8 cellular contexts compared by ENCODE assay signal in the genomic region with DNA sequence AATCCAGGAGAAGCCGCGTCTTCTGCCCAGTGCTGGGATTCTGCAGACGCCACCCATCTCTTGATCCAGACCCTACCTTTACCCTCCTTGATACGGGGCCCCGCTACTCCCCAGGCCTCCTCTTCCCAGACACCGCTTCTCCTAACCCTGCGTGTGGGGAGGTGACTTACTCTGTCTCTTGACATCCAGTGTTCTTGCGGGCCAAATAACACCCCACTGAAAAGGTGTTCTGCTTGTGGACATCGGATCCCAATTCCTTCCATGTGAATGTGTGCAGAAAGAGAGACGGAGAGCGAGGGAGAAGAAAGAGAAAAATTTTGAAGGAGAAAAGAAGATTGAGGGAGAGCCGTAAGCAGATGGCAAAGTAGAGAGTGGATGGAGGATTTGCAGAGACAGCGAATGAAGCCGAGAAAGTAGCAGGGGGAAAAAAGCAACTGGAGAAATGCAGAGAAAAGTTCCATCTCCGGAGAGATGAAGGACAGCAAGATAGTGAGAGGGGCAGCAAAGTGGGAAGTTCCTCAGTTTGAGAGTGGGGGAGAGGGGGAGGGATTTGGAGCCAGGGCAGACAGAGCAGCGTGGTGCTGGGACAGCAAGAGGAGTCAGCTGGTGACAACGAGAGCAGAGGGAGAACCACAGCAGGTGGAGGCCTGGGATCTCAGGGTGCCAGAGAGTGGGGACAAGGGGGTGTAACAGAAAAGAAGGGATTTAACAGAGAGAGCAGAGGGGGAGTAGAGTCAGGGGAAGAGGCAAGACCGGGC. TPM values are rescaled to one million over a fixed set of nuclear protein-coding genes. Genes with fewer than 3 reads are reported as not detected.
A peak's percentile ranks its signal among the peaks of the same experiment; 100 is the strongest.
DNase-seq lines count a peak whose midpoint lies in the region; ATAC-seq lines count a peak whose summit lies in the region.

No MANE protein-coding gene starts in this region.

- H3K4me3 Mint-ChIP-seq in activated T-helper 2 cell treated with anti-CD3 and anti-CD28 coated beads, Interferon-gamma antibody, Interleukin-2, Interleukin-4, amounts not matched to agents 10 μg/mL and 5 μg/mL and 100 μg/mL, durations not matched to agents 14 hours and 24 hours and 36 hours (ENCODE audit: low read depth) = peak overlapping the region; percentile 89
- H3K4me3 Mint-ChIP-seq in stimulated activated naive B cell treated with anti-CD40 and anti-IgM and Interleukin-4, amounts not matched to agents 10 μg/mL and 1 μg/mL and 100 μg/mL, for 72 hours = peak overlapping the region; percentile 85 to 89

- intact Hi-C loops in activated T-helper 2 cell treated with anti-CD3 and anti-CD28 coated beads, Interferon-gamma antibody, Interleukin-2, Interleukin-4, amounts not matched to agents 10 μg/mL and 5 μg/mL and 100 μg/mL, durations not matched to agents 14 hours and 24 hours and 36 hours (cut with micrococcal nuclease) = loop anchor here (1.0 kb wide), 2 partner anchors 28 to 341 kb away; partner anchors contain the start of genes ZNF766 and ZNF83

- H3K27ac ChIP-seq in iPS-20b (ENCODE audit: low read length) = peak overlapping the region; percentile 53

- H3K9me3 Mint-ChIP-seq in activated T-helper 2 cell treated with anti-CD3 and anti-CD28 coated beads, Interferon-gamma antibody, Interleukin-2, Interleukin-4, amounts not matched to agents 10 μg/mL and 5 μg/mL and 100 μg/mL, durations not matched to agents 14 hours and 24 hours and 36 hours = peaks cover 60% of the 10 kb centered on the region
- H3K9me3 Mint-ChIP-seq in stimulated activated naive B cell treated with anti-CD40 and anti-IgM and Interleukin-4, amounts not matched to agents 10 μg/mL and 1 μg/mL and 100 μg/mL, for 72 hours = peaks cover 10 to 20% of the 10 kb centered on the region in 2 donors

- H3K4me3 ChIP-seq in iPS-20b (ENCODE audit: low read length) = peak overlapping the region; percentile 97

- ATAC-seq in HG02759 (IDR thresholded peaks at IDR 0.05; ENCODE audit: unreplicated experiment) (peak; percentile 20), HG03095 (IDR thresholded peaks at IDR 0.05; ENCODE audit: unreplicated experiment) (no peak)
- ATAC-seq in stimulated activated naive B cell treated with anti-CD40 and anti-IgM and Interleukin-4, amounts not matched to agents 10 μg/mL and 1 μg/mL and 100 μg/mL, for 72 hours (replicated peaks) = peak; percentile 52 to 56

- peaks cover 38% of the 10 kb centered on the region for H3K36me3 ChIP-seq in iPS-20b (ENCODE audit: insufficient read depth, low read depth, low read length)

- H3K4me1 Mint-ChIP-seq in activated T-helper 2 cell treated with anti-CD3 and anti-CD28 coated beads, Interferon-gamma antibody, Interleukin-2, Interleukin-4, amounts not matched to agents 10 μg/mL and 5 μg/mL and 100 μg/mL, durations not matched to agents 14 hours and 24 hours and 36 hours (ENCODE audit: low read depth) = peaks cover 14% of the 10 kb centered on the region
- H3K4me1 Mint-ChIP-seq in stimulated activated naive B cell treated with anti-CD40 and anti-IgM and Interleukin-4, amounts not matched to agents 10 μg/mL and 1 μg/mL and 100 μg/mL, for 72 hours = peaks cover 26 to 33% of the 10 kb centered on the region in 2 donors

- H3K27ac Mint-ChIP-seq in activated T-helper 2 cell treated with anti-CD3 and anti-CD28 coated beads, Interferon-gamma antibody, Interleukin-2, Interleukin-4, amounts not matched to agents 10 μg/mL and 5 μg/mL and 100 μg/mL, durations not matched to agents 14 hours and 24 hours and 36 hours = peak overlapping the region; percentile 94
- H3K27ac Mint-ChIP-seq in stimulated activated naive B cell treated with anti-CD40 and anti-IgM and Interleukin-4, amounts not matched to agents 10 μg/mL and 1 μg/mL and 100 μg/mL, for 72 hours = peak overlapping the region; percentile 99

- peak overlapping the region; percentile 98 for H3K9ac ChIP-seq in iPS-20b (ENCODE audit: low read depth, low read length)

- peaks cover 15% of the 10 kb centered on the region; the same call in 1 of the 2 replicates for H3K9me3 ChIP-seq in iPS-20b (ENCODE audit: insufficient read depth, low read depth, low read length)

- H3K27me3 ChIP-seq in iPS-20b (ENCODE audit: insufficient read depth, low read length) = no peaks in the 10 kb centered on the region; the same call in 1 of the 2 replicates

- peaks cover 5% of the 10 kb centered on the region for H3K4me1 ChIP-seq in iPS-20b (ENCODE audit: insufficient read depth, low read length)

- H3K27me3 Mint-ChIP-seq in activated T-helper 2 cell treated with anti-CD3 and anti-CD28 coated beads, Interferon-gamma antibody, Interleukin-2, Interleukin-4, amounts not matched to agents 10 μg/mL and 5 μg/mL and 100 μg/mL, durations not matched to agents 14 hours and 24 hours and 36 hours (ENCODE audit: low read depth) = peaks cover 2% of the 10 kb centered on the region
- H3K27me3 Mint-ChIP-seq in stimulated activated naive B cell treated with anti-CD40 and anti-IgM and Interleukin-4, amounts not matched to agents 10 μg/mL and 1 μg/mL and 100 μg/mL, for 72 hours = no peaks in the 10 kb centered on the region

- DNase-seq in EL (peak; percentile 13), NCI-H82 (lab: John Stamatoyannopoulos, UW) (no peak)
- no peak for DNase-seq in activated T-helper 2 cell treated with anti-CD3 and anti-CD28 coated beads, Interferon-gamma antibody, Interleukin-2, Interleukin-4, amounts not matched to agents 10 μg/mL and 5 μg/mL and 100 μg/mL, durations not matched to agents 14 hours and 24 hours and 36 hours (ENCODE audit: low spot score)
- no peak for DNase-seq in stimulated activated naive B cell treated with anti-CD40 and anti-IgM and Interleukin-4, amounts not matched to agents 10 μg/mL and 1 μg/mL and 100 μg/mL, for 72 hours
- DNase-seq in activated CD4-positive, alpha-beta T cell treated with anti-CD3 and anti-CD28 coated beads, Interleukin-2, amount 50 U/mL, for 1 hour = no peak

- peaks cover 73% of the 10 kb centered on the region for H3K36me3 Mint-ChIP-seq in activated T-helper 2 cell treated with anti-CD3 and anti-CD28 coated beads, Interferon-gamma antibody, Interleukin-2, Interleukin-4, amounts not matched to agents 10 μg/mL and 5 μg/mL and 100 μg/mL, durations not matched to agents 14 hours and 24 hours and 36 hours (ENCODE audit: low read depth)
- peaks cover 50 to 73% of the 10 kb centered on the region in 2 donors for H3K36me3 Mint-ChIP-seq in stimulated activated naive B cell treated with anti-CD40 and anti-IgM and Interleukin-4, amounts not matched to agents 10 μg/mL and 1 μg/mL and 100 μg/mL, for 72 hours

RNA-seq across cellular contexts. Expression of gene ZNF480, which starts 0.8 kb away (rescaled TPM):
- 3.2 and 3.6 TPM in 2 replicates for total RNA-seq in activated T-helper 2 cell treated with anti-CD3 and anti-CD28 coated beads, Interferon-gamma antibody, Interleukin-2, Interleukin-4, amounts not matched to agents 10 μg/mL and 5 μg/mL and 100 μg/mL, durations not matched to agents 14 hours and 24 hours and 36 hours

RNA-seq across cellular contexts. Expression of gene ZNF766, which starts 28.4 kb away (rescaled TPM):
- total RNA-seq in activated T-helper 2 cell treated with anti-CD3 and anti-CD28 coated beads, Interferon-gamma antibody, Interleukin-2, Interleukin-4, amounts not matched to agents 10 μg/mL and 5 μg/mL and 100 μg/mL, durations not matched to agents 14 hours and 24 hours and 36 hours = 15.9 and 18.2 TPM in 2 replicates

RNA-seq across cellular contexts. Expression of gene ZNF610, which starts 38.3 kb away (rescaled TPM):
- total RNA-seq in activated T-helper 2 cell treated with anti-CD3 and anti-CD28 coated beads, Interferon-gamma antibody, Interleukin-2, Interleukin-4, amounts not matched to agents 10 μg/mL and 5 μg/mL and 100 μg/mL, durations not matched to agents 14 hours and 24 hours and 36 hours = 0.50 and 1.1 TPM in 2 replicates
